In genomic region chr18:46051731-46052461, GRCh38 we compare ENCODE assay signal across 14 cellular contexts. TPM values are rescaled to one million over a fixed set of nuclear protein-coding genes. Genes with fewer than 3 reads are reported as not detected.
DNase-seq lines count a peak whose midpoint lies in the region; ATAC-seq and TF ChIP-seq lines count a peak whose summit lies in the region.
"Had no signal": no experiment of that assay in that cellular context is flagged by ENCODE, and none has a peak within 500 bp of the region (broad histone marks: within the 10 kb centered on the region; RNA-seq: fewer than 3 reads in every experiment).

No MANE protein-coding gene starts in this region.

- H3K79me1 ChIP-seq in mesenchymal stem cell (replicated peaks; ENCODE audit: low read length, poor library complexity, severe bottlenecking): peaks cover 18% of the 10 kb centered on the region

- H2AK5ac ChIP-seq in mesenchymal stem cell (ENCODE audit: low read length, severe bottlenecking): no peak overlapping the region

- H3K4me1 ChIP-seq in right cardiac atrium (ENCODE audit: control insufficient read depth, insufficient read depth, low read length) (no peaks in the 10 kb centered on the region), mesenchymal stem cell (ENCODE audit: control insufficient read depth, insufficient read depth, low read depth, low read length) (peaks cover 16% of the 10 kb centered on the region), aorta (ENCODE audit: control insufficient read depth in 1 of 2, insufficient read depth in 2 of 2, low read length in 2 of 2) (peaks cover 3% of the 10 kb centered on the region in 2 donors)
- H3K4me1 ChIP-seq: A549, SJSA1 had no signal

- no peak overlapping the region for H3K4ac ChIP-seq in mesenchymal stem cell (ENCODE audit: low read depth in 1 of 2, low read length in 2 of 2)

- H3K14ac ChIP-seq in mesenchymal stem cell (ENCODE audit: low read length in 2 of 2): no peak overlapping the region

- TF ChIP-seq CTCF in epithelial cell of esophagus (IDR thresholded peaks at IDR 0.05; ENCODE audit: insufficient read depth, low read depth, low read length, missing control alignments) (no peak), GM20000 (IDR thresholded peaks at IDR 0.05; ENCODE audit: extremely low read depth, missing control alignments) (no peak)

- ATAC-seq in right cardiac atrium (peak; percentile 18 to 36), Right ventricle myocardium superior (ENCODE audit: poor library complexity) (no peak), aorta (ENCODE audit: low FRiP score) (peak; percentile 33), GM18511 (IDR thresholded peaks at IDR 0.05; ENCODE audit: unreplicated experiment) (no peak)

- H2BK15ac ChIP-seq in mesenchymal stem cell (ENCODE audit: low read depth, poor library complexity, severe bottlenecking): no peak overlapping the region

- no peaks in the 10 kb centered on the region for H3K9me3 ChIP-seq in right cardiac atrium (ENCODE audit: control insufficient read depth, low read length)
- H3K9me3 ChIP-seq in mesenchymal stem cell (ENCODE audit: control insufficient read depth, low read length): no peaks in the 10 kb centered on the region
- no peaks in the 10 kb centered on the region for H3K9me3 ChIP-seq in aorta (ENCODE audit: control insufficient read depth, low read length)
- H3K9me3 ChIP-seq: A549, esophagus muscularis mucosa, SJSA1, tibial nerve had no signal

- H3K4me3 ChIP-seq in right cardiac atrium (ENCODE audit: low read length): no peak overlapping the region
- H3K4me3 ChIP-seq in epithelial cell of esophagus (ENCODE audit: low read length): no peak overlapping the region
- H3K4me3 ChIP-seq in mesenchymal stem cell (ENCODE audit: insufficient read depth in 1 of 2, low read depth in 1 of 2, low read length in 2 of 2): no peak overlapping the region
- H3K4me3 ChIP-seq in aorta (ENCODE audit: low read length in 2 of 2): no peak overlapping the region
- H3K4me3 ChIP-seq: A549, esophagus muscularis mucosa, SJSA1, tibial nerve had no signal

- H3K36me3 ChIP-seq in mesenchymal stem cell (ENCODE audit: control insufficient read depth in 1 of 2, insufficient read depth in 2 of 2, low read depth in 1 of 2, low read length in 2 of 2) (no peaks in the 10 kb centered on the region), aorta (ENCODE audit: control insufficient read depth in 1 of 2, insufficient read depth in 2 of 2, low read length in 1 of 2) (no peaks in the 10 kb centered on the region)
- H3K36me3 ChIP-seq: esophagus muscularis mucosa, SJSA1, tibial nerve had no signal

- WGBS in right cardiac atrium: 75% methylated on average over 6 of the region's 6 CpGs
- WGBS in mesenchymal stem cell: 82% methylated on average over 6 of the region's 6 CpGs
- 57 to 61% methylated on average over 6 of the region's 6 CpGs for WGBS in aorta, 2 donors

- no peak overlapping the region for H3K9ac ChIP-seq in mesenchymal stem cell (ENCODE audit: low read length)

- no peak overlapping the region for H4K91ac ChIP-seq in mesenchymal stem cell (ENCODE audit: low read length)

- intact Hi-C loops in right cardiac atrium (cut with DNase I) (no loop called here), Right ventricle myocardium superior (cut with DNase I) (no loop called here), aorta (cut with DNase I) (no loop called here)

- no peak overlapping the region for H3K23ac ChIP-seq in mesenchymal stem cell (ENCODE audit: low read length in 2 of 2)

- no peak overlapping the region for H2BK120ac ChIP-seq in mesenchymal stem cell (ENCODE audit: low read depth, low read length)

- H2AFZ ChIP-seq in mesenchymal stem cell (ENCODE audit: low read depth, low read length): no peak overlapping the region

- H3K4me2 ChIP-seq in mesenchymal stem cell (ENCODE audit: low read length, poor library complexity, severe bottlenecking): peak overlapping the region; percentile 3
- H3K4me2 ChIP-seq: A549 had no signal

- H3K27ac ChIP-seq in right cardiac atrium (ENCODE audit: low read length): no peak overlapping the region
- H3K27ac ChIP-seq in mesenchymal stem cell (ENCODE audit: low read length, poor library complexity, severe bottlenecking): peak overlapping the region; percentile 83
- no peak overlapping the region for H3K27ac ChIP-seq in aorta (ENCODE audit: low read depth in 1 of 2, low read length in 2 of 2)
- H3K27ac ChIP-seq: A549, esophagus muscularis mucosa, SJSA1, tibial nerve had no signal

- no peak overlapping the region for H3K18ac ChIP-seq in mesenchymal stem cell (ENCODE audit: low read depth in 1 of 2, low read length in 2 of 2)

- no peak for DNase-seq in right cardiac atrium
- no peak for DNase-seq in Right ventricle myocardium superior
- peak; percentile 84 for DNase-seq in epithelial cell of esophagus (ENCODE audit: low read depth)
- peak; percentile 85 for DNase-seq in mesenchymal stem cell
- no peak for DNase-seq in aorta
- DNase-seq in activated CD4-positive, CD25-positive, alpha-beta regulatory T cell (lab: John Stamatoyannopoulos, UW): no peak
- DNase-seq in GM20000 (ENCODE audit: low spot score): no peak
- DNase-seq: activated naive CD8-positive, alpha-beta T cell treated with anti-CD3 and anti-CD28 coated beads, Interleukin-2, amount 10 ng/mL, durations not matched to agents 7 days and 5 days; stimulated activated CD4-positive, alpha-beta T cell treated with anti-CD3 and anti-CD28 coated beads, Interleukin-4, amount 100 ng/mL, for 24 hours had no signal

- H2BK5ac ChIP-seq in mesenchymal stem cell (ENCODE audit: low read depth, low read length, poor library complexity, severe bottlenecking): no peak overlapping the region

- H3K27me3 ChIP-seq in right cardiac atrium (ENCODE audit: control insufficient read depth, insufficient read depth): no peaks in the 10 kb centered on the region
- H3K27me3 ChIP-seq in mesenchymal stem cell (ENCODE audit: control insufficient read depth in 1 of 2, insufficient read depth in 1 of 2, low read length in 2 of 2): no peaks in the 10 kb centered on the region
- H3K27me3 ChIP-seq in aorta (ENCODE audit: control insufficient read depth in 1 of 2, insufficient read depth in 2 of 2, low read length in 1 of 2): no peaks in the 10 kb centered on the region
- H3K27me3 ChIP-seq: esophagus muscularis mucosa, SJSA1, tibial nerve had no signal

- H4K8ac ChIP-seq in mesenchymal stem cell (ENCODE audit: low read length): no peak overlapping the region

- H2BK12ac ChIP-seq in mesenchymal stem cell (ENCODE audit: low read length in 2 of 2): no peak overlapping the region

RNA-seq across cellular contexts. Expression of gene PSTPIP2, which starts 20.2 kb away (rescaled TPM):
- 1 to 10 TPM; 2.0 to 4.0 (median 2.5) TPM for total RNA-seq in right cardiac atrium
- 1.5 TPM for polyA plus RNA-seq in right cardiac atrium
- 2.4 TPM for total RNA-seq in Right ventricle myocardium superior
- 4.3 TPM for polyA plus RNA-seq in mesenchymal stem cell (2013, experiment 1 of 2)
- 4.5 TPM for polyA plus RNA-seq in mesenchymal stem cell (2013, experiment 2 of 2)
- total RNA-seq in aorta: 10 to 100 TPM; 10.6 to 12.6 TPM
- polyA plus RNA-seq in aorta: 1 to 10 TPM; 2.0 to 2.8 TPM

RNA-seq across cellular contexts. Expression of gene ATP5F1A, which starts 46.2 kb away (rescaled TPM):
- total RNA-seq in right cardiac atrium: 1,000 to 10,000 TPM; 1,050 to 1,210 (median 1,148) TPM
- polyA plus RNA-seq in right cardiac atrium: 1,401 TPM
- total RNA-seq in Right ventricle myocardium superior: 1,824 TPM
- polyA plus RNA-seq in mesenchymal stem cell (2013, experiment 1 of 2): 316 TPM
- polyA plus RNA-seq in mesenchymal stem cell (2013, experiment 2 of 2): 324 TPM
- 100 to 1,000 TPM; 189 TPM for total RNA-seq in aorta
- 100 to 1,000 TPM; 225 to 335 TPM for polyA plus RNA-seq in aorta

RNA-seq across cellular contexts. Expression of gene HAUS1, which starts 52.3 kb away (rescaled TPM):
- total RNA-seq in right cardiac atrium (10 to 100 TPM in 1 of 4 donors, 1 to 10 TPM in 3; 8.8 to 13.0 (median 9.2) TPM), Right ventricle myocardium superior (5.5 TPM), aorta (10 to 100 TPM; 15.0 to 17.4 TPM)
- polyA plus RNA-seq in right cardiac atrium (15.0 TPM), aorta (10 to 100 TPM; 15.5 to 18.9 TPM)
- 54.2 TPM for polyA plus RNA-seq in mesenchymal stem cell (2013, experiment 1 of 2)
- 54.2 TPM for polyA plus RNA-seq in mesenchymal stem cell (2013, experiment 2 of 2)

Comparison
In these comparisons a context has a peak if more than half of its experiments do, and no peak if none do; other contexts are left out.
1. ATAC-seq: peak in right cardiac atrium (2 of 2) and aorta (single experiment); none in Right ventricle myocardium superior (single experiment) and GM18511 (single experiment).
2. DNase-seq: peak in epithelial cell of esophagus (single experiment) and mesenchymal stem cell (single experiment); none in right cardiac atrium (0 of 3), Right ventricle myocardium superior (single experiment), aorta (0 of 2), activated CD4-positive, CD25-positive, alpha-beta regulatory T cell (0 of 4) and GM20000 (single experiment).